8 cellular contexts compared by ENCODE assay signal in the genomic region with DNA sequence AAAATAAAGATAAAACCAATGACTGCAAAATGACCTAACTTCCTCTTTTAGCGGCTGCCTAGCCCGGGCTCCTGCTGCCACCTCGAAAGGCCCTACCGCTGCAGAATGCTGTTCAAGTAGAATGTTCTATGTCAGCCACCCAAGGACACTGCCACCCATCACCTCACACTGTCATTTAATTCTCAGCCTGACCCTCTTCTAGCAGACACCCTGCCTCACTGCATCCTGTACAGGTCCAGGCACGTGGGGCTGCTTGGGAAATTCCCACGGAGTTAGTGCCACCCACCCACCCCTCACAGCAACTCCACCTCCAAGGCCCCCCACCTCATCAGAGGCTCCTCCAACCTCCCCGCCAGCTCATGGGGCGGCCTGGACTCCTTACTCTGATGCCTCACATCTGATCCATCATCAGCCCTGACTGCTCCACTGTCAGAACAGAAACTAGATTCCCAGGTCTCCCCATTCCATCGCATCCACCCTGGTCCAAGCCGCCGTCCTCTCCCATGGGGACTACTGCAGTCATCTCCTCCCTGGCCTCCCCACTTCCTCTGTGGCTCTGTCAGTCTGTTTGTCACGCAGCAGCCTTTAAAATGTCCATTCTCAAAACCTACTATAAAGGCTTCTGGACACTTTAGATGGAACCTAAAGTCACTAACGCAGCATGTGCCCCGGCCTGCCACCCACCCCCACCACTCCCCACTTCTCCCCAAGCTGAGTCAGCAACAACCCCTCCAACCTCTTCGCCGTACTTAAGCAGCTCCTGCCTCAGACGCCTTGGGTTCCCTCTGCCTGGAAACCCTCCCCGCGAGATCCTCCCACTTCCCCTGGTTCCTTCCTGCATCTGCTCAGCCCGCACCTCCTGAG. TPM values are rescaled to one million over a fixed set of nuclear protein-coding genes. Genes with fewer than 3 reads are reported as not detected.
DNase-seq lines count a peak whose midpoint lies in the region; ATAC-seq and TF ChIP-seq lines count a peak whose summit lies in the region.

No MANE protein-coding gene starts in this region.

- no peaks in the 10 kb centered on the region for H3K36me3 ChIP-seq in mesendoderm (ENCODE audit: control insufficient read depth, insufficient read depth, low read length)

- no peaks in the 10 kb centered on the region for H3K9me3 Mint-ChIP-seq in central memory CD8-positive, alpha-beta T cell

- no peak overlapping the region for H2BK5ac ChIP-seq in mesendoderm (ENCODE audit: low read length)

- no CpG with 5 or more reads among the region's 20 CpGs for WGBS in mesendoderm (ENCODE audit: extremely low coverage, insufficient coverage, low lambda C conversion rate)

- H4K8ac ChIP-seq in mesendoderm (ENCODE audit: low read depth, low read length), result no peak overlapping the region

- H3K4me2 ChIP-seq in mesendoderm (ENCODE audit: low read length), result no peak overlapping the region

- peak overlapping the region; percentile 92 for H3K27ac Mint-ChIP-seq in central memory CD8-positive, alpha-beta T cell (ENCODE audit: low read depth)

- H3K18ac ChIP-seq in mesendoderm (ENCODE audit: low read length), result no peak overlapping the region

- no peaks in the 10 kb centered on the region for H3K27me3 ChIP-seq in mesendoderm (ENCODE audit: insufficient read depth, low read length, poor library complexity)

- no peak overlapping the region for H2BK120ac ChIP-seq in mesendoderm (ENCODE audit: low read depth, low read length)

- H3K27me3 Mint-ChIP-seq in central memory CD8-positive, alpha-beta T cell, result no peaks in the 10 kb centered on the region

- no peak overlapping the region for H2BK15ac ChIP-seq in mesendoderm (replicated peaks; ENCODE audit: low read depth)

- TF ChIP-seq POLR2A in GM19099 (IDR thresholded peaks at IDR 0.05; ENCODE audit: extremely low read depth, insufficient read length, low read depth), result peak; percentile 15

- H3K9ac ChIP-seq in mesendoderm (ENCODE audit: low read length), result no peak overlapping the region

- no peak overlapping the region for H4K5ac ChIP-seq in mesendoderm (ENCODE audit: low read length)

- peak overlapping the region in 14 of 21 experiments; percentile 21 to 81 (median 66) for H3K27ac ChIP-seq in skin epidermis
- no peak overlapping the region for H3K27ac ChIP-seq in mesendoderm (ENCODE audit: low read depth, low read length)

- peaks cover 67% of the 10 kb centered on the region for H3K36me3 Mint-ChIP-seq in central memory CD8-positive, alpha-beta T cell (ENCODE audit: insufficient read depth)

- DNase-seq in T-helper 1 cell, result peak in 3 of 5 donors; percentile 42 to 56 (median 46)
- DNase-seq in central memory CD8-positive, alpha-beta T cell (ENCODE audit: low spot score in 2 of 2), result peak in 1 of 2 donors; percentile 50
- no peak for DNase-seq in OCI-M2 (lab: John Stamatoyannopoulos, UW; ENCODE audit: unreplicated experiment)
- no peak for DNase-seq in HuH-7 (ENCODE audit: low spot score)
- DNase-seq in mesendoderm, result no peak

- H3K79me2 ChIP-seq in mesendoderm (ENCODE audit: control insufficient read depth, insufficient read depth, low read length), result no peaks in the 10 kb centered on the region

- H2AK5ac ChIP-seq in mesendoderm (ENCODE audit: low read length), result no peak overlapping the region

- H3K56ac ChIP-seq in mesendoderm (ENCODE audit: low read length), result no peak overlapping the region

- peak; percentile 54 for ATAC-seq in central memory CD8-positive, alpha-beta T cell (replicated peaks; ENCODE audit: extremely low read depth, poor library complexity, severe bottlenecking)
- no peak for ATAC-seq in GM21528 (IDR thresholded peaks at IDR 0.05; ENCODE audit: low FRiP score, unreplicated experiment)

- no peak overlapping the region for H3K23ac ChIP-seq in mesendoderm (ENCODE audit: low read length)

- no peak overlapping the region for H3K4ac ChIP-seq in mesendoderm (ENCODE audit: low read depth, low read length)

- H3K4me3 ChIP-seq in skin epidermis (peak overlapping the region in 2 of 7 experiments; percentile 6 to 18), mesendoderm (ENCODE audit: low read length) (no peak overlapping the region)

- H3K79me1 ChIP-seq in mesendoderm (ENCODE audit: low read length), result no peaks in the 10 kb centered on the region

- no peaks in the 10 kb centered on the region for H3K4me1 ChIP-seq in mesendoderm (ENCODE audit: control insufficient read depth, low read depth, low read length)

- H3K4me1 Mint-ChIP-seq in central memory CD8-positive, alpha-beta T cell, result peaks cover 82% of the 10 kb centered on the region

- peak overlapping the region; percentile 73 for H3K4me3 Mint-ChIP-seq in central memory CD8-positive, alpha-beta T cell

RNA-seq across cellular contexts. Expression of a gene that starts 17.0 kb away (rescaled TPM):
- 0.28 TPM for polyA plus RNA-seq in mesendoderm (2013, experiment 1 of 2)
- polyA plus RNA-seq in mesendoderm (2013, experiment 2 of 2), result 0.29 TPM

Comparison
In these comparisons a context has a peak if more than half of its experiments do, and no peak if none do; other contexts are left out.
1. DNase-seq: peak in T-helper 1 cell (3 of 5); none in OCI-M2 (single experiment), HuH-7 (single experiment) and mesendoderm (single experiment).